Comparison of ENCODE assay signal across 12 cellular contexts in genomic region chr10:10831085-10831484, GRCh38.
DNase-seq lines count a peak whose midpoint lies in the region; ATAC-seq, FAIRE-seq and TF ChIP-seq lines count a peak whose summit lies in the region.
"Had no signal": no experiment of that assay in that cellular context is flagged by ENCODE, and none has a peak within 500 bp of the region (broad histone marks: within the 10 kb centered on the region; RNA-seq: fewer than 3 reads in every experiment).

No MANE protein-coding gene starts in this region.

- FAIRE-seq in bronchial epithelial cell (lab: Jason Lieb, UNC) (peak; percentile 95), keratinocyte (lab: Jason Lieb, UNC) (peak; percentile 92)

- no peak overlapping the region for H3K4me3 ChIP-seq in bronchial epithelial cell (ENCODE audit: low read depth, low read length)
- H3K4me3 ChIP-seq in keratinocyte (ENCODE audit: control insufficient read depth in 2 of 3, extremely low read depth in 1 of 3, insufficient read depth in 2 of 3, low read depth in 1 of 3, low read length in 3 of 3), result no peak overlapping the region
- H3K4me3 ChIP-seq in stomach smooth muscle (ENCODE audit: low read length in 2 of 2), result peak overlapping the region in 1 of 2 donors; percentile 17
- H3K4me3 ChIP-seq in naive thymus-derived CD4-positive, alpha-beta T cell (ENCODE audit: low read length), result no peak overlapping the region

- peak overlapping the region; percentile 52 for H3K4me2 ChIP-seq in keratinocyte (ENCODE audit: control insufficient read depth, extremely low read depth, insufficient read depth, low read depth, low read length)

- H3K9ac ChIP-seq in keratinocyte (ENCODE audit: control insufficient read depth, extremely low read depth, insufficient read depth, low read length), result peak overlapping the region; percentile 38
- no peak overlapping the region for H3K9ac ChIP-seq in stomach smooth muscle (ENCODE audit: low read length in 2 of 2)

- H3K4me3 Mint-ChIP-seq in naive thymus-derived CD4-positive, alpha-beta T cell, result no peak overlapping the region

- no peaks in the 10 kb centered on the region for H3K9me1 ChIP-seq in keratinocyte (ENCODE audit: control insufficient read depth, extremely low read depth, insufficient read depth, low read length)

- H3K27me3 Mint-ChIP-seq in naive thymus-derived CD4-positive, alpha-beta T cell, result peaks cover 3 to 32% (median 23%) of the 10 kb centered on the region in 5 donors

- no peaks in the 10 kb centered on the region for H3K36me3 ChIP-seq in bronchial epithelial cell (ENCODE audit: control insufficient read depth, insufficient read depth, low read length)
- H3K36me3 ChIP-seq in keratinocyte (ENCODE audit: control insufficient read depth in 2 of 2, extremely low read depth in 1 of 2, insufficient read depth in 2 of 2, low read length in 2 of 2), result no peaks in the 10 kb centered on the region
- H3K36me3 ChIP-seq in stomach smooth muscle (ENCODE audit: control insufficient read depth in 2 of 2, insufficient read depth in 2 of 2, low read length in 2 of 2), result no peaks in the 10 kb centered on the region
- no peaks in the 10 kb centered on the region for H3K36me3 ChIP-seq in naive thymus-derived CD4-positive, alpha-beta T cell (ENCODE audit: control insufficient read depth in 2 of 3, insufficient read depth in 3 of 3, low read length in 3 of 3)
- H3K36me3 ChIP-seq: neutrophil had no signal

- DNase-seq in HK-2 (ENCODE audit: unreplicated experiment) (peak; percentile 43), bronchial epithelial cell (ENCODE audit: low read depth) (peak; percentile 83), keratinocyte (ENCODE audit: low read depth, low spot score) (peak; percentile 56), activated gamma-delta T cell treated with Interleukin-2 at 50 U/mL for 16 hours (no peak), SHP77 (lab: John Stamatoyannopoulos, UW) (no peak)
- DNase-seq in naive thymus-derived CD4-positive, alpha-beta T cell, result no peak
- DNase-seq: DMS79; NCI-H1092 treated with DMSO at 0.1 percent for 48 hours; stimulated activated naive CD4-positive, alpha-beta T cell had no signal

- H3K27me3 ChIP-seq in bronchial epithelial cell (ENCODE audit: control insufficient read depth, insufficient read depth, low read length) (no peaks in the 10 kb centered on the region), keratinocyte (ENCODE audit: control insufficient read depth, extremely low read depth, insufficient read depth, low read length) (no peaks in the 10 kb centered on the region), stomach smooth muscle (ENCODE audit: control insufficient read depth in 1 of 2, insufficient read depth in 2 of 2, low read length in 2 of 2) (no peaks in the 10 kb centered on the region)
- H3K27me3 ChIP-seq in naive thymus-derived CD4-positive, alpha-beta T cell (ENCODE audit: control insufficient read depth in 2 of 2, insufficient read depth in 2 of 2, low read length in 2 of 2), result no peaks in the 10 kb centered on the region
- H3K27me3 ChIP-seq: neutrophil had no signal

- H2AFZ ChIP-seq in keratinocyte (ENCODE audit: control insufficient read depth, low read length), result peak overlapping the region; percentile 20

- no peaks in the 10 kb centered on the region for H3K4me1 Mint-ChIP-seq in naive thymus-derived CD4-positive, alpha-beta T cell

- intact Hi-C loops in naive thymus-derived CD4-positive, alpha-beta T cell (cut with micrococcal nuclease), result no loop called here

- no peaks in the 10 kb centered on the region for H4K20me1 ChIP-seq in keratinocyte (ENCODE audit: control insufficient read depth, extremely low read depth, insufficient read depth, low read length)

- CTCF ChIA-PET in naive thymus-derived CD4-positive, alpha-beta T cell (lab: Charles Lee), result no interaction called here

- dilution Hi-C loops in keratinocyte (cut with MboI; ENCODE audit: extremely low pct_ligation_motif_present, low sequenced_read_pairs), result no loop called here

- H3K4me1 ChIP-seq in keratinocyte (ENCODE audit: control insufficient read depth, extremely low read depth, insufficient read depth, low read length), result peaks cover 14% of the 10 kb centered on the region
- H3K4me1 ChIP-seq in stomach smooth muscle (ENCODE audit: control insufficient read depth, insufficient read depth, low read length), result no peaks in the 10 kb centered on the region
- no peaks in the 10 kb centered on the region for H3K4me1 ChIP-seq in naive thymus-derived CD4-positive, alpha-beta T cell (ENCODE audit: control insufficient read depth in 2 of 2, insufficient read depth in 2 of 2, low read length in 2 of 2)

- H3K79me2 ChIP-seq in keratinocyte (ENCODE audit: control insufficient read depth, insufficient read depth, low read length), result no peaks in the 10 kb centered on the region

- no peak for TF ChIP-seq CTCF in bronchial epithelial cell (IDR thresholded peaks at IDR 0.05; ENCODE audit: insufficient read depth, low read length, severe bottlenecking)
- TF ChIP-seq CTCF in keratinocyte (optimal IDR thresholded peaks at IDR 0.05 in 1 of 3, IDR thresholded peaks at IDR 0.05 in 1 of 3, conservative IDR thresholded peaks at IDR 0.05 in 1 of 3; ENCODE audit: extremely low read depth in 1 of 3, insufficient read depth in 2 of 3, low read length in 3 of 3), result no peak

- POLR2A ChIA-PET in naive thymus-derived CD4-positive, alpha-beta T cell (lab: Charles Lee), result no interaction called here

- no peaks in the 10 kb centered on the region for H3K9me3 ChIP-seq in keratinocyte (ENCODE audit: control insufficient read depth, low read depth, low read length)
- no peaks in the 10 kb centered on the region for H3K9me3 ChIP-seq in stomach smooth muscle (ENCODE audit: control insufficient read depth in 2 of 2, low read length in 2 of 2)
- H3K9me3 ChIP-seq in naive thymus-derived CD4-positive, alpha-beta T cell (ENCODE audit: control insufficient read depth in 2 of 3, low read length in 3 of 3), result no peaks in the 10 kb centered on the region
- H3K9me3 ChIP-seq: neutrophil had no signal

- H3K36me3 Mint-ChIP-seq in naive thymus-derived CD4-positive, alpha-beta T cell, result no peaks in the 10 kb centered on the region

- ATAC-seq in HG03139 (IDR thresholded peaks at IDR 0.05; ENCODE audit: unreplicated experiment), result no peak
- no peak for ATAC-seq in naive thymus-derived CD4-positive, alpha-beta T cell

- H3K27ac ChIP-seq in keratinocyte (ENCODE audit: control insufficient read depth, insufficient read depth, low read length) (peak overlapping the region; percentile 94), stomach smooth muscle (ENCODE audit: low read length) (peak overlapping the region; percentile 32)
- no peak overlapping the region for H3K27ac ChIP-seq in naive thymus-derived CD4-positive, alpha-beta T cell (ENCODE audit: low read depth, low read length)
- H3K27ac ChIP-seq: neutrophil had no signal

- H3K27ac Mint-ChIP-seq in naive thymus-derived CD4-positive, alpha-beta T cell, result no peak overlapping the region

- peaks cover 0 to 11% (median 0%) of the 10 kb centered on the region in 11 donors for H3K9me3 Mint-ChIP-seq in naive thymus-derived CD4-positive, alpha-beta T cell

Comparison
In these comparisons a context has a peak if more than half of its experiments do, and no peak if none do; other contexts are left out.
1. DNase-seq: peak in HK-2 (single experiment), bronchial epithelial cell (single experiment) and keratinocyte (single experiment); none in activated gamma-delta T cell treated with Interleukin-2 at 50 U/mL for 16 hours (single experiment), SHP77 (0 of 2) and naive thymus-derived CD4-positive, alpha-beta T cell (0 of 9).